In genomic region chr9:125949247-125949646, GRCh38 we compare ENCODE assay signal across 1 cellular context.
TF ChIP-seq lines count a peak whose summit lies in the region.

No MANE protein-coding gene starts in this region.

TF ChIP-seq in GM23338, 12 proteins besides CTCF, POLR2A, EP300 and RAD21 (continued from another document):
- TF ChIP-seq ZNF114 (CRISPR knock-in tag; IDR thresholded peaks at IDR 0.05) (no peak), NANOG (IDR thresholded peaks at IDR 0.05; ENCODE audit: borderline replicate concordance) (no peak), JUNB (IDR thresholded peaks at IDR 0.05; ENCODE audit: unreplicated experiment) (no peak), REST (IDR thresholded peaks at IDR 0.05; ENCODE audit: unreplicated experiment) (no peak), ETS1 (IDR thresholded peaks at IDR 0.05) (no peak), EZH2phosphoT487 (IDR thresholded peaks at IDR 0.05; ENCODE audit: unreplicated experiment) (no peak), CREB1 (CRISPR knock-in tag; IDR thresholded peaks at IDR 0.05; ENCODE audit: low read depth) (no peak), POLR2AphosphoS5 (IDR thresholded peaks at IDR 0.05; ENCODE audit: low read depth) (no peak)
